ENCODE assay signal across 8 cellular contexts in the genomic region with DNA sequence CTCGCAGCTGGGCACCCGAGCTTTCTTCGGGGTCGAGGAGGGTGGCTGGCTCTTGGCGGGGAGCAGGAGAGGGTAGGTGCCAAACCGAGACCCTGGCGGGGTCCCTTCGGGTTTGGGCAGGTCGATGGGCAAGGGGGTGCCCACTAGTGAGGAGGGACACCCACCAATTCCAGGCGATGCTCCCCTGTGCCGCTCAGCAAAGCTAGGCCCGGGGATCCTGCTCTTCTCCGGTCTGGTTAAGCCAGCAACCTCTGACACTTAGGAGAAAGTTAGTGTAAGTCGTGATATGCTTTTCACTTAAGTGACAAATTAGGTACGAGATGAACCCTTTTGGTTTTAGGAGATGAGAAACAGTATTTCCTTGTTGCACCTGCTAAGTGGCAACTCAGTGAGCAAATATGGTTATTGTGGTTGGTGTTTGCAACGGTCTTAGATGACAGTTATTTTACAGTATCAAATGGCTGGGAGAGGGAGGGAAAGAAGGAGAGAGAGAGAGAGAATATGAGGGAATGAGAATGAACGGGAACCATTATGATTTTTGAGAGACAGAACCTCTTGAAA. TPM values are rescaled to one million over a fixed set of nuclear protein-coding genes. Genes with fewer than 3 reads are reported as not detected.
A peak's percentile ranks its signal among the peaks of the same experiment; 100 is the strongest.
DNase-seq lines count a peak whose midpoint lies in the region; ATAC-seq and TF ChIP-seq lines count a peak whose summit lies in the region.

No MANE protein-coding gene starts in this region.

- H3K4me3 ChIP-seq in stomach smooth muscle (ENCODE audit: low read length in 2 of 2): peak overlapping the region; percentile 89 to 94

- no peaks in the 10 kb centered on the region for H3K36me3 ChIP-seq in stomach smooth muscle (ENCODE audit: control insufficient read depth in 2 of 2, insufficient read depth in 2 of 2, low read length in 2 of 2)

- peak overlapping the region; percentile 90 to 97 for H3K9ac ChIP-seq in stomach smooth muscle (ENCODE audit: low read length in 2 of 2)

- H3K4me1 Mint-ChIP-seq in chondrocyte (ENCODE audit: low read depth): peaks cover 18% of the 10 kb centered on the region

- H3K36me3 Mint-ChIP-seq in chondrocyte (ENCODE audit: low read depth): no peaks in the 10 kb centered on the region

- no peaks in the 10 kb centered on the region for H3K9me3 ChIP-seq in stomach smooth muscle (ENCODE audit: control insufficient read depth in 2 of 2, low read length in 2 of 2)

- H3K27ac ChIP-seq in stomach smooth muscle (ENCODE audit: low read length): peak overlapping the region; percentile 82

- H3K27ac Mint-ChIP-seq in chondrocyte (ENCODE audit: unreplicated experiment): peak overlapping the region; percentile 76

- no peaks in the 10 kb centered on the region for H3K27me3 ChIP-seq in stomach smooth muscle (ENCODE audit: control insufficient read depth in 1 of 2, insufficient read depth in 2 of 2, low read length in 2 of 2)

- ATAC-seq in GM19467 (IDR thresholded peaks at IDR 0.05; ENCODE audit: unreplicated experiment): peak; percentile 6
- ATAC-seq in HG03565 (IDR thresholded peaks at IDR 0.05; ENCODE audit: unreplicated experiment): peak; percentile 7
- ATAC-seq in left lobe of liver: peak; percentile 46

- DNase-seq in DMS 273 (lab: John Stamatoyannopoulos, UW; ENCODE audit: unreplicated experiment): peak; percentile 62
- DNase-seq in DMS 273 treated with DMSO at 0.1 percent for 48 hours (lab: John Stamatoyannopoulos, UW): no peak
- DNase-seq in OCI-M1 (lab: John Stamatoyannopoulos, UW): peak; percentile 80
- DNase-seq in chondrocyte (ENCODE audit: low spot score): no peak
- no peak for DNase-seq in left lobe of liver (ENCODE audit: low spot score)

- peaks cover 2% of the 10 kb centered on the region for H3K27me3 Mint-ChIP-seq in chondrocyte (ENCODE audit: low read depth)

- no peaks in the 10 kb centered on the region for H3K9me3 Mint-ChIP-seq in chondrocyte (ENCODE audit: low read depth)

- H3K4me3 Mint-ChIP-seq in chondrocyte (ENCODE audit: unreplicated experiment): peak overlapping the region; percentile 93

- H3K4me1 ChIP-seq in stomach smooth muscle (ENCODE audit: control insufficient read depth, insufficient read depth, low read length): peaks cover 6% of the 10 kb centered on the region

- TF ChIP-seq CTCF in chondrocyte (IDR thresholded peaks at IDR 0.05): no peak

RNA-seq across cellular contexts. Expression of gene NUCB2, which starts 0.6 kb away (rescaled TPM):
- total RNA-seq in chondrocyte: 133 to 231 TPM (median 134 TPM) in 3 replicates
- total RNA-seq in left lobe of liver: 114 TPM

Comparison
In these comparisons a context has a peak if more than half of its experiments do, and no peak if none do; other contexts are left out.
1. DNase-seq: peak in DMS 273 (single experiment) and OCI-M1 (single experiment); none in DMS 273 treated with DMSO at 0.1 percent for 48 hours (single experiment), chondrocyte (single experiment) and left lobe of liver (single experiment).
2. Peak in every context shown above with its lines, with median percentiles within 50 percentile points of each other: ATAC-seq.